In genomic region chr16:47037746-47038458, GRCh38 we compare ENCODE assay signal across 8 cellular contexts.
DNase-seq lines count a peak whose midpoint lies in the region; ATAC-seq and TF ChIP-seq lines count a peak whose summit lies in the region.

No MANE protein-coding gene starts in this region.

- no peaks in the 10 kb centered on the region for H3K9me3 ChIP-seq in Panc1 (ENCODE audit: control insufficient read depth, insufficient read depth, low read depth, low read length)

- H3K27me3 Mint-ChIP-seq in neural crest cell (ENCODE audit: low read depth): peaks cover 3% of the 10 kb centered on the region
- peaks cover 9% of the 10 kb centered on the region for H3K27me3 Mint-ChIP-seq in stimulated activated naive CD8-positive, alpha-beta T cell treated with anti-CD3 and anti-CD28 coated beads, Interleukin-15, amount 100 ng/mL, for 72 hours

- intact Hi-C loops in Panc1 (cut with micrococcal nuclease; ENCODE audit: unreplicated experiment): no loop called here

- no peaks in the 10 kb centered on the region for H3K9me3 Mint-ChIP-seq in neural crest cell
- no peaks in the 10 kb centered on the region for H3K9me3 Mint-ChIP-seq in stimulated activated naive CD8-positive, alpha-beta T cell treated with anti-CD3 and anti-CD28 coated beads, Interleukin-15, amount 100 ng/mL, for 72 hours

- H3K27ac Mint-ChIP-seq in neural crest cell (ENCODE audit: unreplicated experiment): no peak overlapping the region
- peak overlapping the region; percentile 54 to 69 for H3K27ac Mint-ChIP-seq in stimulated activated naive CD8-positive, alpha-beta T cell treated with anti-CD3 and anti-CD28 coated beads, Interleukin-15, amount 100 ng/mL, for 72 hours

- H3K36me3 ChIP-seq in Panc1 (ENCODE audit: control insufficient read depth, insufficient read depth, low read length): no peaks in the 10 kb centered on the region

- in situ Hi-C loops in Panc1 (cut with HindIII; ENCODE audit: low pct_unique_long_range_greater_than_20kb, low sequenced_read_pairs): no loop called here

- ATAC-seq in GM21360 (IDR thresholded peaks at IDR 0.05; ENCODE audit: unreplicated experiment): peak; percentile 84
- ATAC-seq in Panc1: peak; percentile 99
- ATAC-seq in stimulated activated naive CD8-positive, alpha-beta T cell treated with anti-CD3 and anti-CD28 coated beads, Interleukin-15, amount 100 ng/mL, for 72 hours: peak; percentile 95

- TF ChIP-seq CTCF in Panc1 (IDR thresholded peaks at IDR 0.05) (peak; percentile 90), neural crest cell (conservative IDR thresholded peaks at IDR 0.05) (peak; percentile 96)

- DNase-seq in DMS53 (lab: John Stamatoyannopoulos, UW) (peak; percentile 90), HS-27A (ENCODE audit: low read depth) (peak; percentile 40), Panc1 (ENCODE audit: low read depth, low spot score) (peak; percentile 35), fibroblast of the conjunctiva (ENCODE audit: low read depth) (peak; percentile 27), neural crest cell (ENCODE audit: low read depth, low spot score) (peak; percentile 96)
- peak; percentile 84 to 87 for DNase-seq in activated T-helper 1 cell treated with anti-CD3 and anti-CD28 coated beads, Interleukin-2, amount 50 U/mL, for 16 hours (ENCODE audit: low read depth in 1 of 2, low spot score in 1 of 2)
- DNase-seq in stimulated activated naive CD8-positive, alpha-beta T cell treated with anti-CD3 and anti-CD28 coated beads, Interleukin-15, amount 100 ng/mL, for 72 hours: peak; percentile 87 to 91

- peaks cover 15% of the 10 kb centered on the region for H3K4me1 Mint-ChIP-seq in neural crest cell
- H3K4me1 Mint-ChIP-seq in stimulated activated naive CD8-positive, alpha-beta T cell treated with anti-CD3 and anti-CD28 coated beads, Interleukin-15, amount 100 ng/mL, for 72 hours: no peaks in the 10 kb centered on the region

- H3K4me3 ChIP-seq in Panc1 (ENCODE audit: low read depth in 2 of 2, low read length in 2 of 2): peak overlapping the region; percentile 61 to 71

- no peaks in the 10 kb centered on the region for H3K4me1 ChIP-seq in Panc1 (ENCODE audit: control insufficient read depth, insufficient read depth, low read length)

- H3K27me3 ChIP-seq in Panc1 (ENCODE audit: control insufficient read depth, insufficient read depth, low read length): no peaks in the 10 kb centered on the region

- CTCF ChIA-PET in Panc1 (lab: Charles Lee): interaction anchor here (0.7 to 1.7 kb wide), 3 partner anchors 9 to 1127 kb away, joined by 5 to 14 read pairs (median 6); no protein-coding TSS in a partner anchor

- BruUV-seq in Panc1 (replicated peaks; lab: Mats Ljungman, UMichigan): no TSS peak

- H3K36me3 Mint-ChIP-seq in neural crest cell (ENCODE audit: low read depth): no peaks in the 10 kb centered on the region

- POLR2A ChIA-PET in Panc1 (lab: Charles Lee): interaction anchor here (0.5 to 0.6 kb wide), 2 partner anchors 9 to 109 kb away, joined by 3 read pairs; no protein-coding TSS in a partner anchor

- H3K27ac ChIP-seq in Panc1 (ENCODE audit: low read length): peak overlapping the region; percentile 54; the same call in 1 of the 2 replicates

- peak overlapping the region; percentile 85 for H3K4me3 Mint-ChIP-seq in neural crest cell
- H3K4me3 Mint-ChIP-seq in stimulated activated naive CD8-positive, alpha-beta T cell treated with anti-CD3 and anti-CD28 coated beads, Interleukin-15, amount 100 ng/mL, for 72 hours: peak overlapping the region; percentile 74 to 89

Comparison
In these comparisons a context has a peak if more than half of its experiments do, and no peak if none do; other contexts are left out.
1. Peak in every context shown above with its lines: DNase-seq, ATAC-seq, H3K4me3 ChIP-seq and H3K27ac ChIP-seq.
2. DNase-seq: peak in every context shown above with its lines; median percentile 96 in neural crest cell; 90 in DMS53; 89 in stimulated activated naive CD8-positive, alpha-beta T cell treated with anti-CD3 and anti-CD28 coated beads, Interleukin-15, amount 100 ng/mL, for 72 hours; 86 in activated T-helper 1 cell treated with anti-CD3 and anti-CD28 coated beads, Interleukin-2, amount 50 U/mL, for 16 hours; 40 in HS-27A; 35 in Panc1; 27 in fibroblast of the conjunctiva.